Comparison of ENCODE assay signal across 15 cellular contexts in genomic region chr2:201320701-201321100, GRCh38.
"Had no signal": no experiment of that assay in that cellular context is flagged by ENCODE, and none has a peak within 500 bp of the region (broad histone marks: within the 10 kb centered on the region; RNA-seq: fewer than 3 reads in every experiment).

No MANE protein-coding gene starts in this region.

- H3K27me3 Mint-ChIP-seq: activated CD4-positive, alpha-beta memory T cell treated with anti-CD3 and anti-CD28 coated beads, Interleukin-2, amount 10 ng/mL, durations not matched to agents 7 days and 5 days; activated CD8-positive, alpha-beta memory T cell treated with anti-CD3 and anti-CD28 coated beads, Interleukin-2, amount 10 ng/mL, durations not matched to agents 7 days and 5 days; activated naive CD8-positive, alpha-beta T cell; effector memory CD8-positive, alpha-beta T cell; memory B cell had no signal

- H3K27me3 ChIP-seq: esophagus squamous epithelium had no signal

- H3K4me1 ChIP-seq: esophagus squamous epithelium had no signal

- ATAC-seq: activated CD8-positive, alpha-beta memory T cell treated with anti-CD3 and anti-CD28 coated beads, Interleukin-2, amount 10 ng/mL, durations not matched to agents 7 days and 5 days; effector memory CD8-positive, alpha-beta T cell; left ventricle myocardium superior; WTC11 had no signal

- H3K27ac ChIP-seq: esophagus squamous epithelium had no signal

- H3K4me1 Mint-ChIP-seq: activated CD4-positive, alpha-beta memory T cell treated with anti-CD3 and anti-CD28 coated beads, Interleukin-2, amount 10 ng/mL, durations not matched to agents 7 days and 5 days; activated CD8-positive, alpha-beta memory T cell treated with anti-CD3 and anti-CD28 coated beads, Interleukin-2, amount 10 ng/mL, durations not matched to agents 7 days and 5 days; immature natural killer cell; memory B cell; WTC11 had no signal

- DNase-seq: activated CD4-positive, alpha-beta memory T cell treated with anti-CD3 and anti-CD28 coated beads, Interleukin-2, amount 10 ng/mL, durations not matched to agents 7 days and 5 days; activated CD4-positive, alpha-beta T cell treated with anti-CD3 and anti-CD28 coated beads for 4 hours; activated CD8-positive, alpha-beta memory T cell treated with anti-CD3 and anti-CD28 coated beads, Interleukin-2, amount 10 ng/mL, durations not matched to agents 7 days and 5 days; effector memory CD8-positive, alpha-beta T cell; esophagus squamous epithelium; immature natural killer cell; left ventricle myocardium superior; occipital lobe; retina; stimulated activated CD4-positive, alpha-beta T cell treated with anti-CD3 and anti-CD28 coated beads, Interleukin-1b, Interleukin-23, amount 100 ng/mL, for 48 hours; stimulated activated CD8-positive, alpha-beta memory T cell treated with anti-CD3 and anti-CD28 coated beads, Interleukin-4, amount 100 ng/mL, for 48 hours; stimulated activated naive CD4-positive, alpha-beta T cell had no signal

- H3K4me3 Mint-ChIP-seq: activated CD4-positive, alpha-beta memory T cell treated with anti-CD3 and anti-CD28 coated beads, Interleukin-2, amount 10 ng/mL, durations not matched to agents 7 days and 5 days; activated CD8-positive, alpha-beta memory T cell treated with anti-CD3 and anti-CD28 coated beads, Interleukin-2, amount 10 ng/mL, durations not matched to agents 7 days and 5 days; activated naive CD8-positive, alpha-beta T cell; effector memory CD8-positive, alpha-beta T cell; immature natural killer cell; memory B cell; WTC11 had no signal

- H3K4me3 ChIP-seq: esophagus squamous epithelium had no signal

- H3K27ac Mint-ChIP-seq: activated CD4-positive, alpha-beta memory T cell treated with anti-CD3 and anti-CD28 coated beads, Interleukin-2, amount 10 ng/mL, durations not matched to agents 7 days and 5 days; activated CD8-positive, alpha-beta memory T cell treated with anti-CD3 and anti-CD28 coated beads, Interleukin-2, amount 10 ng/mL, durations not matched to agents 7 days and 5 days; activated naive CD8-positive, alpha-beta T cell; effector memory CD8-positive, alpha-beta T cell; immature natural killer cell; memory B cell; WTC11 had no signal

- H3K36me3 ChIP-seq: esophagus squamous epithelium had no signal
